In genomic region chr17:56047321-56047720, GRCh38 we compare ENCODE assay signal across 18 cellular contexts.
DNase-seq lines count a peak whose midpoint lies in the region; ATAC-seq and TF ChIP-seq lines count a peak whose summit lies in the region.
"Had no signal": no experiment of that assay in that cellular context is flagged by ENCODE, and none has a peak within 500 bp of the region (broad histone marks: within the 10 kb centered on the region; RNA-seq: fewer than 3 reads in every experiment).

No MANE protein-coding gene starts in this region.

- no peak overlapping the region for H3K27ac ChIP-seq in coronary artery
- H3K27ac ChIP-seq: A549 had no signal

- H3K36me3 Mint-ChIP-seq in glutamatergic neuron (ENCODE audit: unreplicated experiment) = no peaks in the 10 kb centered on the region
- H3K36me3 Mint-ChIP-seq: CD14-positive monocyte, IgD-negative memory B cell had no signal

- peak; percentile 94 for DNase-seq in DMS 273 (lab: John Stamatoyannopoulos, UW; ENCODE audit: unreplicated experiment)
- DNase-seq in DMS79 treated with DMSO at 0.1 percent for 48 hours (lab: John Stamatoyannopoulos, UW) = peak; percentile 73
- peak; percentile 99 for DNase-seq in NCI-H2171 treated with DMSO at 0.1 percent for 48 hours (lab: John Stamatoyannopoulos, UW)
- DNase-seq in left kidney (ENCODE audit: low read depth, low spot score) = peak; percentile 95
- DNase-seq in glutamatergic neuron = no peak
- no peak for DNase-seq in coronary artery (ENCODE audit: low spot score)
- DNase-seq: DND-41, NCI-H1930, NCI-H446 treated with DMSO at 0.1 percent for 48 hours, PC-3, Right ventricle myocardium superior had no signal

- no peak overlapping the region for H3K4me3 ChIP-seq in coronary artery
- H3K4me3 ChIP-seq: A549, GM12878 had no signal

- no peak overlapping the region for H3K27ac Mint-ChIP-seq in glutamatergic neuron (ENCODE audit: unreplicated experiment)
- H3K27ac Mint-ChIP-seq: B cell, CD14-positive monocyte, IgD-negative memory B cell had no signal

- TF ChIP-seq CTCF in glutamatergic neuron (IDR thresholded peaks at IDR 0.05; ENCODE audit: partially characterized antibody, unreplicated experiment) = no peak
- no peak for TF ChIP-seq CTCF in coronary artery (IDR thresholded peaks at IDR 0.05)

- no peaks in the 10 kb centered on the region for H3K4me1 Mint-ChIP-seq in glutamatergic neuron (ENCODE audit: low read depth, unreplicated experiment)
- H3K4me1 Mint-ChIP-seq: B cell, CD14-positive monocyte, IgD-negative memory B cell had no signal

- ATAC-seq in HG03135 (IDR thresholded peaks at IDR 0.05; ENCODE audit: unreplicated experiment) = no peak
- no peak for ATAC-seq in GM21786 (IDR thresholded peaks at IDR 0.05; ENCODE audit: unreplicated experiment)
- ATAC-seq: A549, GM12878, PC-3 had no signal

- no peaks in the 10 kb centered on the region for H3K9me3 Mint-ChIP-seq in glutamatergic neuron (ENCODE audit: unreplicated experiment)

- no peak overlapping the region for H3K4me3 Mint-ChIP-seq in glutamatergic neuron (ENCODE audit: unreplicated experiment)
- H3K4me3 Mint-ChIP-seq: B cell, IgD-negative memory B cell had no signal

- no peaks in the 10 kb centered on the region for H3K27me3 Mint-ChIP-seq in glutamatergic neuron (ENCODE audit: unreplicated experiment)
- H3K27me3 Mint-ChIP-seq: IgD-negative memory B cell had no signal

Comparison
In these comparisons a context has a peak if more than half of its experiments do, and no peak if none do; other contexts are left out.
1. DNase-seq: peak in DMS 273 (single experiment), DMS79 treated with DMSO at 0.1 percent for 48 hours (single experiment), NCI-H2171 treated with DMSO at 0.1 percent for 48 hours (single experiment) and left kidney (single experiment); none in glutamatergic neuron (single experiment) and coronary artery (single experiment).